ENCODE assay signal across 1 cellular context in the genomic region with DNA sequence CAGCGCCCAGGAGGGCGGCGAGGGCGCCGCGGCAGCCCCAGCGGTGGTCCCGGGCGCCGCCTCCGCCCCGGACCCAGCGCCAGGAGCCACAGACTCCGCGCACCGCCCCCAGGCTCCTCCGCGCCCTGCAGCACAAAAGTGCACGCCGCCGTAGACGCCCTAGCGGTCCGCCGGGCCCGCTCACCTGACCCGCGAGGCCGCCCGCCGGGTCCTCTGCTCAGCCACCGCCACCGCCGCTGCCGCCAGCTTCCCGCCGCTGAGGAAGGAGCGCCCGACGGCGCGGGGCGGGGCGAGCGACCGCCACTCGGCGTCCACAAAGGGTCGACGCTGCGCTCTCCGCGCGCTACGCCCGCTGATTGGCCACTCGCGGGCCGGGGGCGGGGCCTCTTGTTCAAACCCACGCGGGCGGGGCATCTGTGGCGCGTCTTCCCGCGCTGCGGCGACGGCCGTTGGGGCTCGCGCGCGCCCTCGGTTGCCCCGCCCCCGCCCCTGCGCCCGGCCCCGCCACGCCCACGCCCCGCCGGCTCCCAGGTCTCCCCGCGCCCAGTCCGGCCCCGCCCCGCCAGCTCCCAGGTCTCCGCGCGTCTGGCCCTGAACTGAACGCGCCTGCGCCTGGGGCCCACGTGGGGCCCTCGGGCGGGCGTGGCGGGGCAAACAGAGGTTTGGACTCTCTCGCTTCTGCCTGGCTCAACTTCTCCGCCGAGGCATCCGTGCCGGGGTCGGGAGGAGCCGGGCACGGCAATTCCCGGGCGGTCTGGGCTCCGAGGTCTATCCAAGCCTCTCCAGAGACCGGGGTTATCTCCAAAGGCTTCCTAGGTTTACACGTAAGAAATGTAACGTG.
TF ChIP-seq lines count a peak whose summit lies in the region.

A gene (minus strand): TSS at position 269 of the 841 bp plus-strand sequence. CDS start 9,154 bp downstream, outside the sequence.

TF ChIP-seq in GM12878, 131 proteins besides CTCF, POLR2A, EP300 and RAD21 (continued from another document and continues in another):
- TF ChIP-seq, protein P1, sequence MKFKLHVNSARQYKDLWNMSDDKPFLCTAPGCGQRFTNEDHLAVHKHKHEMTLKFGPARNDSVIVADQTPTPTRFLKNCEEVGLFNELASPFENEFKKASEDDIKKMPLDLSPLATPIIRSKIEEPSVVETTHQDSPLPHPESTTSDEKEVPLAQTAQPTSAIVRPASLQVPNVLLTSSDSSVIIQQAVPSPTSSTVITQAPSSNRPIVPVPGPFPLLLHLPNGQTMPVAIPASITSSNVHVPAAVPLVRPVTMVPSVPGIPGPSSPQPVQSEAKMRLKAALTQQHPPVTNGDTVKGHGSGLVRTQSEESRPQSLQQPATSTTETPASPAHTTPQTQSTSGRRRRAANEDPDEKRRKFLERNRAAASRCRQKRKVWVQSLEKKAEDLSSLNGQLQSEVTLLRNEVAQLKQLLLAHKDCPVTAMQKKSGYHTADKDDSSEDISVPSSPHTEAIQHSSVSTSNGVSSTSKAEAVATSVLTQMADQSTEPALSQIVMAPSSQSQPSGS (IDR thresholded peaks at IDR 0.05; ENCODE audit: low read length), result no peak
- TF ChIP-seq IKZF1 (conservative IDR thresholded peaks at IDR 0.05) (peak; percentile 92), SIN3A (IDR thresholded peaks at IDR 0.05; ENCODE audit: low read depth, low read length) (peak; percentile 84), BCL11A (IDR thresholded peaks at IDR 0.05; ENCODE audit: low read depth, low read length) (no peak), NR2C1 (IDR thresholded peaks at IDR 0.05) (0 out of 2 replicates have a peak, but pooled peaks have one; percentile 8), GABPA (IDR thresholded peaks at IDR 0.05; ENCODE audit: low read depth) (no peak), SIX5 (IDR thresholded peaks at IDR 0.05; ENCODE audit: low read depth, low read length, severe bottlenecking) (no peak), TCF12 (IDR thresholded peaks at IDR 0.05; ENCODE audit: low read depth, low read length) (no peak), NFIC (IDR thresholded peaks at IDR 0.05; ENCODE audit: low read depth, low read length) (no peak), BRCA1 (IDR thresholded peaks at IDR 0.05; ENCODE audit: low read depth, low read length) (no peak), FOS (IDR thresholded peaks at IDR 0.05; ENCODE audit: borderline replicate concordance, extremely low read depth, insufficient read length) (no peak), KAT2A (conservative IDR thresholded peaks at IDR 0.05; ENCODE audit: control insufficient read depth, low read depth, low read length) (no peak), SMC3 (IDR thresholded peaks at IDR 0.05; ENCODE audit: borderline replicate concordance, low read length) (no peak), SREBF2 (IDR thresholded peaks at IDR 0.05; ENCODE audit: low read length) (0 out of 2 replicates have a peak, but pooled peaks have one; percentile 16), PAX5 (IDR thresholded peaks at IDR 0.05; ENCODE audit: borderline replicate concordance, low read depth, low read length) (no peak), FOXM1 (IDR thresholded peaks at IDR 0.05; ENCODE audit: low read depth, low read length) (no peak), SREBF1 (IDR thresholded peaks at IDR 0.05; ENCODE audit: low read length) (no peak), NR2F1 (conservative IDR thresholded peaks at IDR 0.05) (peak; percentile 53; the same call in 1 of the 2 replicates), BACH1 (IDR thresholded peaks at IDR 0.05; ENCODE audit: borderline replicate concordance) (0 out of 2 replicates have a peak, but pooled peaks have one; percentile 29), RCOR1 (conservative IDR thresholded peaks at IDR 0.05; ENCODE audit: low read depth, low read length) (no peak), KDM1A (IDR thresholded peaks at IDR 0.05; ENCODE audit: borderline replicate concordance) (no peak), TARDBP (IDR thresholded peaks at IDR 0.05; ENCODE audit: borderline replicate concordance) (no peak), CEBPB (IDR thresholded peaks at IDR 0.05; ENCODE audit: borderline replicate concordance in 1 of 2, low read depth in 2 of 2, low read length in 2 of 2) (no peak), MYB (IDR thresholded peaks at IDR 0.05; ENCODE audit: borderline replicate concordance, low read depth, low read length) (no peak), STAT3 (IDR thresholded peaks at IDR 0.05; ENCODE audit: low read depth, low read length) (no peak), ZNF622 (IDR thresholded peaks at IDR 0.05) (no peak), YY1 (IDR thresholded peaks at IDR 0.05; ENCODE audit: low read depth, low read length) (no peak; the same call in none of the 2 replicates), ZNF384 (IDR thresholded peaks at IDR 0.05; ENCODE audit: borderline replicate concordance, low read depth, low read length) (no peak), SMAD1 (IDR thresholded peaks at IDR 0.05; ENCODE audit: low read depth, partially characterized antibody) (no peak), TAF1 (IDR thresholded peaks at IDR 0.05; ENCODE audit: borderline replicate concordance, low read depth, low read length) (peak; percentile 64), TBL1XR1 (IDR thresholded peaks at IDR 0.05; ENCODE audit: low read depth, low read length) (no peak), MEF2B (IDR thresholded peaks at IDR 0.05; ENCODE audit: partially characterized antibody, poor library complexity, severe bottlenecking) (no peak)
- TF ChIP-seq, protein P2, sequence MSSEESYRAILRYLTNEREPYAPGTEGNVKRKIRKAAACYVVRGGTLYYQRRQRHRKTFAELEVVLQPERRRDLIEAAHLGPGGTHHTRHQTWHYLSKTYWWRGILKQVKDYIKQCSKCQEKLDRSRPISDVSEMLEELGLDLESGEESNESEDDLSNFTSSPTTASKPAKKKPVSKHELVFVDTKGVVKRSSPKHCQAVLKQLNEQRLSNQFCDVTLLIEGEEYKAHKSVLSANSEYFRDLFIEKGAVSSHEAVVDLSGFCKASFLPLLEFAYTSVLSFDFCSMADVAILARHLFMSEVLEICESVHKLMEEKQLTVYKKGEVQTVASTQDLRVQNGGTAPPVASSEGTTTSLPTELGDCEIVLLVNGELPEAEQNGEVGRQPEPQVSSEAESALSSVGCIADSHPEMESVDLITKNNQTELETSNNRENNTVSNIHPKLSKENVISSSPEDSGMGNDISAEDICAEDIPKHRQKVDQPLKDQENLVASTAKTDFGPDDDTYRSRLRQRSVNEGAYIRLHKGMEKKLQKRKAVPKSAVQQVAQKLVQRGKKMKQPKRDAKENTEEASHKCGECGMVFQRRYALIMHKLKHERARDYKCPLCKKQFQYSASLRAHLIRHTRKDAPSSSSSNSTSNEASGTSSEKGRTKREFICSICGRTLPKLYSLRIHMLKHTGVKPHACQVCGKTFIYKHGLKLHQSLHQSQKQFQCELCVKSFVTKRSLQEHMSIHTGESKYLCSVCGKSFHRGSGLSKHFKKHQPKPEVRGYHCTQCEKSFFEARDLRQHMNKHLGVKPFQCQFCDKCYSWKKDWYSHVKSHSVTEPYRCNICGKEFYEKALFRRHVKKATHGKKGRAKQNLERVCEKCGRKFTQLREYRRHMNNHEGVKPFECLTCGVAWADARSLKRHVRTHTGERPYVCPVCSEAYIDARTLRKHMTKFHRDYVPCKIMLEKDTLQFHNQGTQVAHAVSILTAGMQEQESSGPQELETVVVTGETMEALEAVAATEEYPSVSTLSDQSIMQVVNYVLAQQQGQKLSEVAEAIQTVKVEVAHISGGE (CRISPR knock-in tag; IDR thresholded peaks at IDR 0.05), result no peak
- TF ChIP-seq, protein P3, sequence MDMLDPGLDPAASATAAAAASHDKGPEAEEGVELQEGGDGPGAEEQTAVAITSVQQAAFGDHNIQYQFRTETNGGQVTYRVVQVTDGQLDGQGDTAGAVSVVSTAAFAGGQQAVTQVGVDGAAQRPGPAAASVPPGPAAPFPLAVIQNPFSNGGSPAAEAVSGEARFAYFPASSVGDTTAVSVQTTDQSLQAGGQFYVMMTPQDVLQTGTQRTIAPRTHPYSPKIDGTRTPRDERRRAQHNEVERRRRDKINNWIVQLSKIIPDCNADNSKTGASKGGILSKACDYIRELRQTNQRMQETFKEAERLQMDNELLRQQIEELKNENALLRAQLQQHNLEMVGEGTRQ (IDR thresholded peaks at IDR 0.05; ENCODE audit: borderline replicate concordance, low read depth, low read length), result peak; percentile 87
- TF ChIP-seq, protein P4, sequence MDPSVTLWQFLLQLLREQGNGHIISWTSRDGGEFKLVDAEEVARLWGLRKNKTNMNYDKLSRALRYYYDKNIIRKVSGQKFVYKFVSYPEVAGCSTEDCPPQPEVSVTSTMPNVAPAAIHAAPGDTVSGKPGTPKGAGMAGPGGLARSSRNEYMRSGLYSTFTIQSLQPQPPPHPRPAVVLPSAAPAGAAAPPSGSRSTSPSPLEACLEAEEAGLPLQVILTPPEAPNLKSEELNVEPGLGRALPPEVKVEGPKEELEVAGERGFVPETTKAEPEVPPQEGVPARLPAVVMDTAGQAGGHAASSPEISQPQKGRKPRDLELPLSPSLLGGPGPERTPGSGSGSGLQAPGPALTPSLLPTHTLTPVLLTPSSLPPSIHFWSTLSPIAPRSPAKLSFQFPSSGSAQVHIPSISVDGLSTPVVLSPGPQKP (IDR thresholded peaks at IDR 0.05; ENCODE audit: low read depth, low read length), result no peak
- TF ChIP-seq, protein P5, sequence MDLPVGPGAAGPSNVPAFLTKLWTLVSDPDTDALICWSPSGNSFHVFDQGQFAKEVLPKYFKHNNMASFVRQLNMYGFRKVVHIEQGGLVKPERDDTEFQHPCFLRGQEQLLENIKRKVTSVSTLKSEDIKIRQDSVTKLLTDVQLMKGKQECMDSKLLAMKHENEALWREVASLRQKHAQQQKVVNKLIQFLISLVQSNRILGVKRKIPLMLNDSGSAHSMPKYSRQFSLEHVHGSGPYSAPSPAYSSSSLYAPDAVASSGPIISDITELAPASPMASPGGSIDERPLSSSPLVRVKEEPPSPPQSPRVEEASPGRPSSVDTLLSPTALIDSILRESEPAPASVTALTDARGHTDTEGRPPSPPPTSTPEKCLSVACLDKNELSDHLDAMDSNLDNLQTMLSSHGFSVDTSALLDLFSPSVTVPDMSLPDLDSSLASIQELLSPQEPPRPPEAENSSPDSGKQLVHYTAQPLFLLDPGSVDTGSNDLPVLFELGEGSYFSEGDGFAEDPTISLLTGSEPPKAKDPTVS (IDR thresholded peaks at IDR 0.05; ENCODE audit: low read depth, low read length), result no peak
- TF ChIP-seq, protein P6, sequence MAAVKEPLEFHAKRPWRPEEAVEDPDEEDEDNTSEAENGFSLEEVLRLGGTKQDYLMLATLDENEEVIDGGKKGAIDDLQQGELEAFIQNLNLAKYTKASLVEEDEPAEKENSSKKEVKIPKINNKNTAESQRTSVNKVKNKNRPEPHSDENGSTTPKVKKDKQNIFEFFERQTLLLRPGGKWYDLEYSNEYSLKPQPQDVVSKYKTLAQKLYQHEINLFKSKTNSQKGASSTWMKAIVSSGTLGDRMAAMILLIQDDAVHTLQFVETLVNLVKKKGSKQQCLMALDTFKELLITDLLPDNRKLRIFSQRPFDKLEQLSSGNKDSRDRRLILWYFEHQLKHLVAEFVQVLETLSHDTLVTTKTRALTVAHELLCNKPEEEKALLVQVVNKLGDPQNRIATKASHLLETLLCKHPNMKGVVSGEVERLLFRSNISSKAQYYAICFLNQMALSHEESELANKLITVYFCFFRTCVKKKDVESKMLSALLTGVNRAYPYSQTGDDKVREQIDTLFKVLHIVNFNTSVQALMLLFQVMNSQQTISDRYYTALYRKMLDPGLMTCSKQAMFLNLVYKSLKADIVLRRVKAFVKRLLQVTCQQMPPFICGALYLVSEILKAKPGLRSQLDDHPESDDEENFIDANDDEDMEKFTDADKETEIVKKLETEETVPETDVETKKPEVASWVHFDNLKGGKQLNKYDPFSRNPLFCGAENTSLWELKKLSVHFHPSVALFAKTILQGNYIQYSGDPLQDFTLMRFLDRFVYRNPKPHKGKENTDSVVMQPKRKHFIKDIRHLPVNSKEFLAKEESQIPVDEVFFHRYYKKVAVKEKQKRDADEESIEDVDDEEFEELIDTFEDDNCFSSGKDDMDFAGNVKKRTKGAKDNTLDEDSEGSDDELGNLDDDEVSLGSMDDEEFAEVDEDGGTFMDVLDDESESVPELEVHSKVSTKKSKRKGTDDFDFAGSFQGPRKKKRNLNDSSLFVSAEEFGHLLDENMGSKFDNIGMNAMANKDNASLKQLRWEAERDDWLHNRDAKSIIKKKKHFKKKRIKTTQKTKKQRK (IDR thresholded peaks at IDR 0.05; ENCODE audit: low read depth, low read length), result no peak
- TF ChIP-seq, protein P7, sequence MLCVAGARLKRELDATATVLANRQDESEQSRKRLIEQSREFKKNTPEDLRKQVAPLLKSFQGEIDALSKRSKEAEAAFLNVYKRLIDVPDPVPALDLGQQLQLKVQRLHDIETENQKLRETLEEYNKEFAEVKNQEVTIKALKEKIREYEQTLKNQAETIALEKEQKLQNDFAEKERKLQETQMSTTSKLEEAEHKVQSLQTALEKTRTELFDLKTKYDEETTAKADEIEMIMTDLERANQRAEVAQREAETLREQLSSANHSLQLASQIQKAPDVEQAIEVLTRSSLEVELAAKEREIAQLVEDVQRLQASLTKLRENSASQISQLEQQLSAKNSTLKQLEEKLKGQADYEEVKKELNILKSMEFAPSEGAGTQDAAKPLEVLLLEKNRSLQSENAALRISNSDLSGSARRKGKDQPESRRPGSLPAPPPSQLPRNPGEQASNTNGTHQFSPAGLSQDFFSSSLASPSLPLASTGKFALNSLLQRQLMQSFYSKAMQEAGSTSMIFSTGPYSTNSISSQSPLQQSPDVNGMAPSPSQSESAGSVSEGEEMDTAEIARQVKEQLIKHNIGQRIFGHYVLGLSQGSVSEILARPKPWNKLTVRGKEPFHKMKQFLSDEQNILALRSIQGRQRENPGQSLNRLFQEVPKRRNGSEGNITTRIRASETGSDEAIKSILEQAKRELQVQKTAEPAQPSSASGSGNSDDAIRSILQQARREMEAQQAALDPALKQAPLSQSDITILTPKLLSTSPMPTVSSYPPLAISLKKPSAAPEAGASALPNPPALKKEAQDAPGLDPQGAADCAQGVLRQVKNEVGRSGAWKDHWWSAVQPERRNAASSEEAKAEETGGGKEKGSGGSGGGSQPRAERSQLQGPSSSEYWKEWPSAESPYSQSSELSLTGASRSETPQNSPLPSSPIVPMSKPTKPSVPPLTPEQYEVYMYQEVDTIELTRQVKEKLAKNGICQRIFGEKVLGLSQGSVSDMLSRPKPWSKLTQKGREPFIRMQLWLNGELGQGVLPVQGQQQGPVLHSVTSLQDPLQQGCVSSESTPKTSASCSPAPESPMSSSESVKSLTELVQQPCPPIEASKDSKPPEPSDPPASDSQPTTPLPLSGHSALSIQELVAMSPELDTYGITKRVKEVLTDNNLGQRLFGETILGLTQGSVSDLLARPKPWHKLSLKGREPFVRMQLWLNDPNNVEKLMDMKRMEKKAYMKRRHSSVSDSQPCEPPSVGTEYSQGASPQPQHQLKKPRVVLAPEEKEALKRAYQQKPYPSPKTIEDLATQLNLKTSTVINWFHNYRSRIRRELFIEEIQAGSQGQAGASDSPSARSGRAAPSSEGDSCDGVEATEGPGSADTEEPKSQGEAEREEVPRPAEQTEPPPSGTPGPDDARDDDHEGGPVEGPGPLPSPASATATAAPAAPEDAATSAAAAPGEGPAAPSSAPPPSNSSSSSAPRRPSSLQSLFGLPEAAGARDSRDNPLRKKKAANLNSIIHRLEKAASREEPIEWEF (IDR thresholded peaks at IDR 0.05; ENCODE audit: insufficient replicate concordance, low read depth, low read length), result no peak
